ENCODE assay signal across 9 cellular contexts in genomic region chr17:40344321-40345160, GRCh38. TPM values are rescaled to one million over a fixed set of nuclear protein-coding genes. Genes with fewer than 3 reads are reported as not detected.
A peak's percentile ranks its signal among the peaks of the same experiment; 100 is the strongest.
DNase-seq lines count a peak whose midpoint lies in the region; ATAC-seq and TF ChIP-seq lines count a peak whose summit lies in the region.
"Had no signal": no experiment of that assay in that cellular context is flagged by ENCODE, and none has a peak within 500 bp of the region (broad histone marks: within the 10 kb centered on the region; RNA-seq: fewer than 3 reads in every experiment).

No MANE protein-coding gene starts in this region.

- no peaks in the 10 kb centered on the region for H3K9me3 ChIP-seq in endodermal cell (ENCODE audit: control insufficient read depth, low read length)

- ATAC-seq in HG02642 (IDR thresholded peaks at IDR 0.05; ENCODE audit: poor library complexity, unreplicated experiment) = no peak

- H3K4me3 ChIP-seq in AG10803 (ENCODE audit: low read length) = peak overlapping the region; percentile 82
- H3K4me3 ChIP-seq in endodermal cell (ENCODE audit: low read length) = peak overlapping the region; percentile 85

- H3K9me3 Mint-ChIP-seq in endodermal cell = no peaks in the 10 kb centered on the region
- H3K9me3 Mint-ChIP-seq in nephron progenitor cell = no peaks in the 10 kb centered on the region

- POLR2A ChIA-PET in RWPE1 (lab: Yijun Ruan, JAX; ENCODE audit: low non-redundant PET) = no interaction called here

- CTCF ChIA-PET in RWPE1 (lab: Yijun Ruan, JAX) = interaction anchor here (0.6 to 1.5 kb wide), 8 partner anchors 9 to 173 kb away, joined by 3 to 7 read pairs (median 4); no protein-coding TSS in a partner anchor

- H3K27me3 ChIP-seq in endodermal cell (ENCODE audit: control insufficient read depth, insufficient read depth, low read length, poor library complexity, severe bottlenecking) = no peaks in the 10 kb centered on the region

- peaks cover 11% of the 10 kb centered on the region for H3K36me3 ChIP-seq in endodermal cell (ENCODE audit: control insufficient read depth, insufficient read depth, low read length)

- peaks cover 21% of the 10 kb centered on the region for H3K4me1 ChIP-seq in endodermal cell (ENCODE audit: control insufficient read depth, insufficient read depth, low read length)

- no peak for DNase-seq in AG10803 (ENCODE audit: low read depth)
- DNase-seq in RWPE1 (ENCODE audit: low spot score) = no peak
- peak; percentile 70 for DNase-seq in endodermal cell
- DNase-seq in nephron progenitor cell = no peak
- no peak for DNase-seq in amygdala (lab: John Stamatoyannopoulos, UW)
- no peak for DNase-seq in Kasumi-1 (lab: John Stamatoyannopoulos, UW)
- DNase-seq in amniotic stem cell (lab: John Stamatoyannopoulos, UW) = no peak
- DNase-seq: MV-4-11 had no signal

- peak overlapping the region; percentile 72 for H3K4me3 Mint-ChIP-seq in endodermal cell
- peak overlapping the region; percentile 95 for H3K4me3 Mint-ChIP-seq in nephron progenitor cell

- WGBS in endodermal cell (ENCODE audit: insufficient coverage in 1 of 2, insufficient read length in 1 of 2), 2 experiments = 58% methylated on average over 7 of the region's 7 CpGs; no CpG with 5 or more reads in 1 of the 2 experiments

- H3K4me1 Mint-ChIP-seq in endodermal cell (peaks cover 47% of the 10 kb centered on the region), nephron progenitor cell (peaks cover 80% of the 10 kb centered on the region)

- peaks cover 12% of the 10 kb centered on the region for H3K36me3 Mint-ChIP-seq in endodermal cell (ENCODE audit: low read depth)
- H3K36me3 Mint-ChIP-seq in nephron progenitor cell (ENCODE audit: low read depth) = peaks cover 7% of the 10 kb centered on the region

- TF ChIP-seq CTCF in AG10803 (conservative IDR thresholded peaks at IDR 0.05; ENCODE audit: low read length) (no peak), RWPE1 (conservative IDR thresholded peaks at IDR 0.05; ENCODE audit: low read depth) (no peak), endodermal cell (conservative IDR thresholded peaks at IDR 0.05) (no peak), nephron progenitor cell (IDR thresholded peaks at IDR 0.05) (no peak)

- H3K27me3 Mint-ChIP-seq in endodermal cell (ENCODE audit: insufficient read depth) (peaks cover 11% of the 10 kb centered on the region), nephron progenitor cell (ENCODE audit: low read depth, poor library complexity) (peaks cover 3% of the 10 kb centered on the region)

- H3K27ac Mint-ChIP-seq in endodermal cell (peak overlapping the region; percentile 93), nephron progenitor cell (peak overlapping the region; percentile 93)

- H3K27ac ChIP-seq in RWPE1 = peak overlapping the region; percentile 96
- H3K27ac ChIP-seq in endodermal cell (ENCODE audit: low read depth, low read length) = peak overlapping the region; percentile 95

- peak overlapping the region; percentile 71 for H3K9ac ChIP-seq in endodermal cell (ENCODE audit: extremely low read depth, low read length, poor library complexity, severe bottlenecking)

RNA-seq across cellular contexts. Expression of gene GJD3, which starts 20.0 kb away (rescaled TPM):
- not detected for total RNA-seq in endodermal cell
- not detected for polyA plus RNA-seq in endodermal cell (2013, experiment 1 of 2)
- not detected for polyA plus RNA-seq in endodermal cell (2013, experiment 2 of 2)

RNA-seq across cellular contexts. Expression of gene RARA, which starts 35.6 kb away (rescaled TPM):
- total RNA-seq in endodermal cell = 10 to 100 TPM; 22.7 to 27.6 TPM
- 51.2 TPM for polyA plus RNA-seq in endodermal cell (2013, experiment 1 of 2)
- polyA plus RNA-seq in endodermal cell (2013, experiment 2 of 2) = 49.4 TPM

RNA-seq across cellular contexts. Expression of gene CDC6, which starts 56.9 kb away (rescaled TPM):
- total RNA-seq in endodermal cell = 10 to 100 TPM; 88.4 to 95.4 TPM
- 37.8 TPM for polyA plus RNA-seq in endodermal cell (2013, experiment 1 of 2)
- 33.8 TPM for polyA plus RNA-seq in endodermal cell (2013, experiment 2 of 2)
